In the genomic region with DNA sequence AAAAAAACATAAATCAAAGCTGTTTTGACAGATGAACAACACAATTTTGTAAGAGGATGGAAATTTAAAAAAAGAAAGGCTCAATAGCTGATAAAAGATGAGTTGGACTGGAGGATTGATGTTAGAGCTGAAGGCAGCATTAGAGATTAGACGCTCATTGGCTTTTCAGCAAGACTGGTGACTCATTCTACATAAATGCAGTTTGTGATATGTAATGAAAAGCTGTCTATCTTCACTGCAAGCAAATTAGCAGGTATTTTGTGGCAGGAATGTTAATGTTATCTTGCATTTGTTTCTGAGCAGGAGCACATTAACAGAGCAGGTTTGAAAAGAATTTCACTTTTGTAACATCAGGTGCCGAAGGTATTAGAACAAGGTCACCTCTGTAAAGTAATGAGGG, we compare ENCODE assay signal across 27 cellular contexts.
DNase-seq lines count a peak whose midpoint lies in the region; ATAC-seq, FAIRE-seq and TF ChIP-seq lines count a peak whose summit lies in the region.
"Had no signal": no experiment of that assay in that cellular context is flagged by ENCODE, and none has a peak within 500 bp of the region (broad histone marks: within the 10 kb centered on the region; RNA-seq: fewer than 3 reads in every experiment).

No MANE protein-coding gene starts in this region.

- H3K27ac ChIP-seq in SK-N-SH (ENCODE audit: low read depth in 2 of 2, low read length in 1 of 2) = no peak overlapping the region
- H3K27ac ChIP-seq: Peyer's patch, SJSA1, testis had no signal

- H3K9me3 ChIP-seq in SK-N-SH = no peaks in the 10 kb centered on the region
- H3K9me3 ChIP-seq: Peyer's patch, SJSA1, testis had no signal

- no peaks in the 10 kb centered on the region for H3K36me3 ChIP-seq in SK-N-SH (replicated peaks in 1 of 2; ENCODE audit: control insufficient read depth in 1 of 2, insufficient read depth in 2 of 2, low read length in 1 of 2)
- H3K36me3 ChIP-seq: Peyer's patch, SJSA1 had no signal

- H4K20me1 ChIP-seq in SK-N-SH (ENCODE audit: insufficient read depth) = no peaks in the 10 kb centered on the region

- WGBS in SK-N-SH (ENCODE audit: low lambda C conversion rate) = 18% methylated on average over 2 of the region's 2 CpGs

- H3K4me3 ChIP-seq in SK-N-SH (ENCODE audit: low read depth in 2 of 2, low read length in 1 of 2) (no peak overlapping the region), retinal pigment epithelial cell (ENCODE audit: low read length) (no peak overlapping the region)
- H3K4me3 ChIP-seq: Peyer's patch, SJSA1, testis had no signal

- FAIRE-seq in HTR-8/SVneo (lab: Jason Lieb, UNC) = peak; percentile 89
- FAIRE-seq: GM18507 had no signal

- no peak for ATAC-seq in HG03175 (IDR thresholded peaks at IDR 0.05; ENCODE audit: unreplicated experiment)
- no peak for ATAC-seq in GM18502 (IDR thresholded peaks at IDR 0.05; ENCODE audit: poor library complexity, unreplicated experiment)
- ATAC-seq: activated T-cell treated with anti-CD3 and anti-CD28 coated beads, Interleukin-2, amount 50 U/mL, for 72 hours; sciatic nerve had no signal

- no peaks in the 10 kb centered on the region; a peak in 1 of 4 replicates for H3K4me1 ChIP-seq in SK-N-SH (ENCODE audit: control insufficient read depth in 1 of 2, insufficient read depth in 2 of 2, low read depth in 1 of 2, low read length in 1 of 2)
- H3K4me1 ChIP-seq: Peyer's patch, SJSA1 had no signal

- no peaks in the 10 kb centered on the region for H3F3A ChIP-seq in SK-N-SH (replicated peaks; ENCODE audit: insufficient read depth)

- TF ChIP-seq RAD21 in SK-N-SH (IDR thresholded peaks at IDR 0.05; ENCODE audit: low read length) = no peak

- H3K4me2 ChIP-seq in SK-N-SH = no peak overlapping the region

- no peak for TF ChIP-seq CTCF in SK-N-SH (IDR thresholded peaks at IDR 0.05)
- no peak for TF ChIP-seq CTCF in retinal pigment epithelial cell (conservative IDR thresholded peaks at IDR 0.05; ENCODE audit: low read depth, low read length)

- DNase-seq in HTR-8/SVneo (ENCODE audit: insufficient read length, low spot score) (peak; percentile 32), SK-N-SH (no peak), iPS-NIHi11 (ENCODE audit: low spot score) (peak; percentile 4), retinal pigment epithelial cell (ENCODE audit: low read depth) (peak; percentile 61)
- DNase-seq in activated CD8-positive, alpha-beta memory T cell treated with anti-CD3 and anti-CD28 coated beads, Interleukin-2, amount 50 U/mL, for 48 hours = no peak
- DNase-seq: activated CD4-positive, alpha-beta T cell treated with anti-CD3 and anti-CD28 coated beads for 4 hours; activated naive CD4-positive, alpha-beta T cell treated with Interleukin-2 at 50 U/mL for 16 hours; activated T-cell treated with anti-CD3 and anti-CD28 coated beads, Interleukin-2, amount 50 U/mL, for 72 hours; amniotic stem cell; CD4-positive, alpha-beta T cell; GF-D8; GOT3; KBM-7; left cardiac atrium; MM.1S; naive B cell; NCI-H1436 treated with DMSO at 0.1 percent for 48 hours; NCI-H2171; NCI-H526; Peyer's patch; stimulated activated naive CD4-positive, alpha-beta T cell treated with Interleukin-2 at 50 U/mL for 16 hours; testis had no signal

- POLR2A ChIA-PET in SK-N-SH (lab: Yijun Ruan, JAX) = no interaction called here

- CTCF ChIA-PET in SK-N-SH (lab: Yijun Ruan, JAX) = interaction anchor here (0.7 to 1.0 kb wide), 2 partner anchors 36 to 508 kb away, joined by 3 to 4 read pairs; no protein-coding TSS in a partner anchor

- no peaks in the 10 kb centered on the region for H3K9me2 ChIP-seq in SK-N-SH

- H3K79me2 ChIP-seq in SK-N-SH (ENCODE audit: insufficient read depth) = no peaks in the 10 kb centered on the region

- no peaks in the 10 kb centered on the region for H3K27me3 ChIP-seq in SK-N-SH (ENCODE audit: insufficient read depth)
- H3K27me3 ChIP-seq: Peyer's patch, SJSA1, testis had no signal

- no peak for TF ChIP-seq EP300 in SK-N-SH (IDR thresholded peaks at IDR 0.05; ENCODE audit: borderline replicate concordance in 1 of 2, low read depth in 1 of 2, low read length in 1 of 2)

- no peak overlapping the region for H3K9ac ChIP-seq in SK-N-SH

- no peak overlapping the region for H2AFZ ChIP-seq in SK-N-SH (ENCODE audit: low read depth)

TF ChIP-seq in SK-N-SH, 30 proteins besides CTCF, POLR2A, EP300 and RAD21:
- TF ChIP-seq SIN3A (IDR thresholded peaks at IDR 0.05; ENCODE audit: borderline replicate concordance, low read depth, low read length) = no peak
- TF ChIP-seq, protein P1, sequence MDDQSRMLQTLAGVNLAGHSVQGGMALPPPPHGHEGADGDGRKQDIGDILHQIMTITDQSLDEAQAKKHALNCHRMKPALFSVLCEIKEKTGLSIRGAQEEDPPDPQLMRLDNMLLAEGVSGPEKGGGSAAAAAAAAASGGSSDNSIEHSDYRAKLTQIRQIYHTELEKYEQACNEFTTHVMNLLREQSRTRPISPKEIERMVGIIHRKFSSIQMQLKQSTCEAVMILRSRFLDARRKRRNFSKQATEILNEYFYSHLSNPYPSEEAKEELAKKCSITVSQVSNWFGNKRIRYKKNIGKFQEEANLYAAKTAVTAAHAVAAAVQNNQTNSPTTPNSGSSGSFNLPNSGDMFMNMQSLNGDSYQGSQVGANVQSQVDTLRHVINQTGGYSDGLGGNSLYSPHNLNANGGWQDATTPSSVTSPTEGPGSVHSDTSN (IDR thresholded peaks at IDR 0.05) = peak; percentile 33; the same call in 1 of the 2 replicates
- TF ChIP-seq, protein P2, sequence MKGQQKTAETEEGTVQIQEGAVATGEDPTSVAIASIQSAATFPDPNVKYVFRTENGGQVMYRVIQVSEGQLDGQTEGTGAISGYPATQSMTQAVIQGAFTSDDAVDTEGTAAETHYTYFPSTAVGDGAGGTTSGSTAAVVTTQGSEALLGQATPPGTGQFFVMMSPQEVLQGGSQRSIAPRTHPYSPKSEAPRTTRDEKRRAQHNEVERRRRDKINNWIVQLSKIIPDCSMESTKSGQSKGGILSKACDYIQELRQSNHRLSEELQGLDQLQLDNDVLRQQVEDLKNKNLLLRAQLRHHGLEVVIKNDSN (IDR thresholded peaks at IDR 0.05; ENCODE audit: borderline replicate concordance, low read depth) = no peak
- 0 out of 2 replicates have a peak, but pooled peaks have one; percentile 8 for TF ChIP-seq JUND (IDR thresholded peaks at IDR 0.05)
- TF ChIP-seq SMC3 (IDR thresholded peaks at IDR 0.05; ENCODE audit: low read depth, low read length) = no peak
- no peak for TF ChIP-seq RXRA (IDR thresholded peaks at IDR 0.05; ENCODE audit: borderline replicate concordance, low read depth)

Comparison
In these comparisons a context has a peak if more than half of its experiments do, and no peak if none do; other contexts are left out.
1. DNase-seq: peak in HTR-8/SVneo (single experiment), iPS-NIHi11 (single experiment) and retinal pigment epithelial cell (single experiment); none in SK-N-SH (single experiment) and activated CD8-positive, alpha-beta memory T cell treated with anti-CD3 and anti-CD28 coated beads, Interleukin-2, amount 50 U/mL, for 48 hours (single experiment).